16 cellular contexts compared by ENCODE assay signal in the genomic region with DNA sequence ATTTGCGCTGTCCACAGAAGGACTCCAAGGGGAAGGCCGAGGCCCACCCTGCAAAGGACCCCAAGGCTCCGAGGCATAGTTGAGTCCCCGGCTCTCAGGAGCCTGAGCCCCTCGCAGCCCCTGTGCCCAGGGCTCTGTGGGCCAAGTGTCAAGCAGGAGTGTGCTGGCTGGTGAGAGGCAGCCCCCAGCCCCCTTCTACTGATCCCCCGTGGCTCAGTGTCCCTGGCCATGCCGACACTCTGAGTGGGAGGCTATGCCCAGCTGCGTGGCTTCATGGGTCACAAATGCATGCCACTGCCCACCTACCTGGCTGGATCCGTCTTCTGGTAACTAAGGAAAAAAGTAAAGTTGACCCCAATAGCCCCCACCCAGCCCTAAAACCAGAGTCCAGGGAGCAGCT.
"Had no signal": no experiment of that assay in that cellular context is flagged by ENCODE, and none has a peak within 500 bp of the region (broad histone marks: within the 10 kb centered on the region; RNA-seq: fewer than 3 reads in every experiment).

No MANE protein-coding gene starts in this region.

- H3K27me3 Mint-ChIP-seq: activated CD4-positive, alpha-beta T cell treated with anti-CD3 and anti-CD28 coated beads for 36 hours; activated T-cell treated with anti-CD3 and anti-CD28 coated beads, Interleukin-2, amount 50 U/mL, for 24 hours had no signal

- H3K27me3 ChIP-seq: testis, uterus had no signal

- ATAC-seq: activated CD4-positive, alpha-beta T cell treated with anti-CD3 and anti-CD28 coated beads for 36 hours; esophagus mucosa; natural killer cell; SK-N-SH treated with all-trans-retinoic acid at 6 μM for 48 hours had no signal

- H3K9me3 ChIP-seq: testis, uterus had no signal

- H3K27ac ChIP-seq: cardiac muscle cell, testis, uterus, VCaP had no signal

- H3K36me3 Mint-ChIP-seq: immature natural killer cell, natural killer cell had no signal

- H3K4me3 ChIP-seq: cardiac muscle cell, smooth muscle cell, testis, uterus had no signal

- H3K4me1 Mint-ChIP-seq: activated CD4-positive, alpha-beta memory T cell treated with anti-CD3 and anti-CD28 coated beads, Interleukin-2, amount 10 ng/mL, durations not matched to agents 7 days and 5 days; activated CD4-positive, alpha-beta T cell treated with anti-CD3 and anti-CD28 coated beads for 36 hours; immature natural killer cell; natural killer cell had no signal

- H3K9me3 Mint-ChIP-seq: activated CD4-positive, alpha-beta memory T cell treated with anti-CD3 and anti-CD28 coated beads, Interleukin-2, amount 10 ng/mL, durations not matched to agents 7 days and 5 days; activated T-cell treated with anti-CD3 and anti-CD28 coated beads, Interleukin-2, amount 50 U/mL, for 24 hours; immature natural killer cell; natural killer cell; stimulated activated naive CD8-positive, alpha-beta T cell treated with anti-CD3 and anti-CD28 coated beads, Interleukin-15, Interleukin-2, amounts not matched to agents 100 ng/mL and 50 ng/mL, for 24 hours had no signal

- H3K36me3 ChIP-seq: uterus had no signal

- DNase-seq: activated CD4-positive, alpha-beta memory T cell treated with anti-CD3 and anti-CD28 coated beads, Interleukin-2, amount 10 ng/mL, durations not matched to agents 7 days and 5 days; activated CD4-positive, alpha-beta T cell treated with anti-CD3 and anti-CD28 coated beads for 36 hours; activated naive CD4-positive, alpha-beta T cell treated with anti-CD3 and anti-CD28 coated beads, Interleukin-2, amount 50 U/mL, for 16 hours; activated T-cell treated with anti-CD3 and anti-CD28 coated beads, Interleukin-2, amount 50 U/mL, for 24 hours; glutamatergic neuron; immature natural killer cell; mesenchymal stem cell; natural killer cell; testis; uterus had no signal

- H3K4me3 Mint-ChIP-seq: activated CD4-positive, alpha-beta memory T cell treated with anti-CD3 and anti-CD28 coated beads, Interleukin-2, amount 10 ng/mL, durations not matched to agents 7 days and 5 days; activated CD4-positive, alpha-beta T cell treated with anti-CD3 and anti-CD28 coated beads for 36 hours; activated T-cell treated with anti-CD3 and anti-CD28 coated beads, Interleukin-2, amount 50 U/mL, for 24 hours; immature natural killer cell; natural killer cell; stimulated activated naive CD8-positive, alpha-beta T cell treated with anti-CD3 and anti-CD28 coated beads, Interleukin-15, Interleukin-2, amounts not matched to agents 100 ng/mL and 50 ng/mL, for 24 hours had no signal

- H3K27ac Mint-ChIP-seq: activated CD4-positive, alpha-beta memory T cell treated with anti-CD3 and anti-CD28 coated beads, Interleukin-2, amount 10 ng/mL, durations not matched to agents 7 days and 5 days; activated CD4-positive, alpha-beta T cell treated with anti-CD3 and anti-CD28 coated beads for 36 hours; activated T-cell treated with anti-CD3 and anti-CD28 coated beads, Interleukin-2, amount 50 U/mL, for 24 hours; immature natural killer cell; natural killer cell; stimulated activated naive CD8-positive, alpha-beta T cell treated with anti-CD3 and anti-CD28 coated beads, Interleukin-15, Interleukin-2, amounts not matched to agents 100 ng/mL and 50 ng/mL, for 24 hours had no signal
